Comparison of ENCODE assay signal across 9 cellular contexts in genomic region chr16:11613381-11614303, GRCh38. TPM values are rescaled to one million over a fixed set of nuclear protein-coding genes. Genes with fewer than 3 reads are reported as not detected.
A peak's percentile ranks its signal among the peaks of the same experiment; 100 is the strongest.
DNase-seq lines count a peak whose midpoint lies in the region; ATAC-seq, FAIRE-seq and TF ChIP-seq lines count a peak whose summit lies in the region.
"Had no signal": no experiment of that assay in that cellular context is flagged by ENCODE, and none has a peak within 500 bp of the region (broad histone marks: within the 10 kb centered on the region; RNA-seq: fewer than 3 reads in every experiment).

No MANE protein-coding gene starts in this region.

- CTCF ChIA-PET in GM10248 (lab: Yijun Ruan, JAX) (interaction anchor here (1.1 to 2.0 kb wide), 4 partner anchors 13 to 206 kb away, joined by 3 to 8 read pairs (median 4); no protein-coding TSS in a partner anchor), K562 (lab: Yijun Ruan, JAX; ENCODE audit: low intra/inter-chr PET ratio) (no interaction called here)

- intact Hi-C loops in K562 (cut with micrococcal nuclease): no loop called here

- TF ChIP-seq POLR2A in K562 (conservative IDR thresholded peaks at IDR 0.05) (no peak), H54 (IDR thresholded peaks at IDR 0.05; ENCODE audit: low read depth, low read length) (no peak)

- ATAC-seq in HG03571 (IDR thresholded peaks at IDR 0.05; ENCODE audit: unreplicated experiment): peak; percentile 39
- ATAC-seq in K562: peak; percentile 73
- ATAC-seq in GM19467 (IDR thresholded peaks at IDR 0.05; ENCODE audit: unreplicated experiment): no peak

- H3K9ac ChIP-seq in K562 (ENCODE audit: insufficient read depth in 1 of 2, low read depth in 2 of 2, low read length in 2 of 2) (peak overlapping the region; percentile 50 to 85; a peak in 3 of 4 replicates), mucosa of rectum (ENCODE audit: low read depth in 1 of 2, low read length in 2 of 2) (peak overlapping the region; percentile 52 to 56)

- TF ChIP-seq RAD21 in K562 (CRISPR knock-in tag; conservative IDR thresholded peaks at IDR 0.05 in 1 of 2, IDR thresholded peaks at IDR 0.05 in 1 of 2): peak; percentile 22 to 30; a peak in 1 of 4 replicates

- H3K9me1 ChIP-seq in K562 (ENCODE audit: control insufficient read depth, insufficient read depth, low read length): no peaks in the 10 kb centered on the region

- DNase-seq in GM10248 (ENCODE audit: extremely low spot score): peak; percentile 62
- DNase-seq in K562 (ENCODE audit: extremely low read depth in 1 of 4, low spot score in 3 of 4): peak; percentile 64 to 74 (median 66)
- DNase-seq in NCI-H1417 (lab: John Stamatoyannopoulos, UW): no peak
- DNase-seq in NCI-H1694 (lab: John Stamatoyannopoulos, UW): no peak
- DNase-seq in H54 (ENCODE audit: insufficient read length, low spot score): no peak
- DNase-seq: activated naive CD8-positive, alpha-beta T cell treated with anti-CD3 and anti-CD28 coated beads, Interleukin-2, amount 10 ng/mL, durations not matched to agents 7 days and 5 days had no signal

- WGBS in K562 (ENCODE audit: insufficient coverage, low coverage, missing lambda C conversion rate): 8% methylated on average over 19 of the region's 20 CpGs

- POLR2A ChIA-PET in GM10248 (lab: Yijun Ruan, JAX) (interaction anchor here (0.6 kb wide), 1 partner anchor 26 kb away, joined by 12 read pairs; no protein-coding TSS in a partner anchor), K562 (lab: Yijun Ruan, JAX) (interaction anchor here (1.1 kb wide), 1 partner anchor 8 kb away, joined by 3 read pairs; no protein-coding TSS in a partner anchor)

- TF ChIP-seq EP300 in K562 (IDR thresholded peaks at IDR 0.05; ENCODE audit: low read length): peak; percentile 98

- H4K20me1 ChIP-seq in K562 (replicated peaks; ENCODE audit: control insufficient read depth, insufficient read depth, low read length): no peaks in the 10 kb centered on the region

- H3K27ac ChIP-seq in K562 (ENCODE audit: extremely low read depth, low read depth, low read length): peak overlapping the region; percentile 79; the same call in 2 of the 3 replicates
- H3K27ac ChIP-seq in mucosa of rectum (ENCODE audit: low read depth in 2 of 2, low read length in 2 of 2): peak overlapping the region; percentile 81 to 87

- H3K79me2 ChIP-seq in K562 (ENCODE audit: control insufficient read depth, insufficient read depth, low read length): no peaks in the 10 kb centered on the region

- H3K36me3 ChIP-seq in K562 (ENCODE audit: control insufficient read depth, insufficient read depth, low read length) (no peaks in the 10 kb centered on the region), mucosa of rectum (ENCODE audit: control insufficient read depth in 2 of 2, insufficient read depth in 2 of 2, low read length in 2 of 2) (no peaks in the 10 kb centered on the region)

- H3K4me3 ChIP-seq in K562 (no peak overlapping the region), mucosa of rectum (ENCODE audit: low read length in 2 of 2) (peak overlapping the region; percentile 14 to 44)

- BruUV-seq in K562 (replicated peaks; lab: Mats Ljungman, UMichigan): no TSS peak

- H3K27me3 ChIP-seq in K562 (ENCODE audit: control insufficient read depth in 2 of 2, insufficient read depth in 2 of 2, low read length in 2 of 2) (no peaks in the 10 kb centered on the region), mucosa of rectum (ENCODE audit: control insufficient read depth in 2 of 2, insufficient read depth in 2 of 2, low read length in 2 of 2) (no peaks in the 10 kb centered on the region)

- TF ChIP-seq CTCF in GM10248 (IDR thresholded peaks at IDR 0.05; ENCODE audit: control extremely low read depth, extremely low read depth, low read depth, missing control alignments) (no peak), K562 (IDR thresholded peaks at IDR 0.05 in 2 of 3, conservative IDR thresholded peaks at IDR 0.05 in 1 of 3; ENCODE audit: insufficient read depth in 2 of 3, low read depth in 1 of 3, low read length in 3 of 3) (peak in 1 of 3 experiments; percentile 0; a peak in 1 of 6 replicates)

- peak overlapping the region; percentile 72 for H3K4me2 ChIP-seq in K562 (ENCODE audit: insufficient read depth, low read length)

- in situ Hi-C loops in K562 (cut with MboI): no loop called here

- FAIRE-seq in K562 (lab: Jason Lieb, UNC) (peak; percentile 81), H54 (lab: Jason Lieb, UNC) (no peak)

- H3K9me3 ChIP-seq in K562 (replicated peaks; ENCODE audit: control insufficient read depth, insufficient read depth, low read depth, low read length) (no peaks in the 10 kb centered on the region), mucosa of rectum (ENCODE audit: control insufficient read depth in 2 of 2, low read length in 2 of 2) (no peaks in the 10 kb centered on the region)

- peak overlapping the region; percentile 77 for H2AFZ ChIP-seq in K562 (ENCODE audit: low read depth, low read length)

- peaks cover 30 to 35% of the 10 kb centered on the region in 2 experiments for H3K4me1 ChIP-seq in K562 (replicated peaks in 1 of 2; ENCODE audit: control insufficient read depth in 2 of 2, insufficient read depth in 2 of 2, low read length in 2 of 2)
- peaks cover 20 to 26% of the 10 kb centered on the region in 2 donors for H3K4me1 ChIP-seq in mucosa of rectum (ENCODE audit: control insufficient read depth in 2 of 2, insufficient read depth in 2 of 2, low read length in 2 of 2)

TF ChIP-seq in K562, 482 proteins besides CTCF, POLR2A, EP300 and RAD21 (continues in another document):
- TF ChIP-seq ZNF766 (CRISPR knock-in tag; conservative IDR thresholded peaks at IDR 0.05) (peak; percentile 82), ZNF644 (tag; IDR thresholded peaks at IDR 0.05; ENCODE audit: low read depth) (peak; percentile 62; the same call in 1 of the 2 replicates), NCOA4 (IDR thresholded peaks at IDR 0.05; ENCODE audit: partially characterized antibody) (peak; percentile 65), FOXJ3 (CRISPR knock-in tag; IDR thresholded peaks at IDR 0.05) (peak; percentile 56; the same call in 1 of the 2 replicates), CHD2 (IDR thresholded peaks at IDR 0.05; ENCODE audit: low read depth, low read length) (no peak)

RNA-seq across cellular contexts. Expression of gene LITAF, which starts 26.9 kb away (rescaled TPM):
- 1.8 and 3.5 TPM in 2 replicates for total RNA-seq in K562 (2011; cell fraction: chromatin; rRNA removed; ENCODE audit: low replicate concordance)
- 1.3 and 2.8 TPM in 2 replicates for total RNA-seq in K562 (2011; cell fraction: nucleolus; rRNA removed)
- total RNA-seq in K562 (2011; cell fraction: nucleoplasm; rRNA removed): 1.2 and 3.2 TPM in 2 replicates
- total RNA-seq in K562 (2014; rRNA removed): 4.1 and 6.2 TPM in 2 replicates
- 7.5 and 10.0 TPM in 2 replicates for total RNA-seq in K562 (2014; rRNA removed; fragmentation: Illumina TruSeq; extraction: Trizol)
- 11.1 and 11.9 TPM in 2 replicates for total RNA-seq in K562 (2015; rRNA removed; fragmentation: Illumina TruSeq; extraction: Trizol)
- 10.8 and 13.9 TPM in 2 replicates for total RNA-seq in K562 (2021)
- 4.4 and 7.8 TPM in 2 replicates for polyA plus RNA-seq in K562 (2011; rRNA removed)
- 15.6 and 16.4 TPM in 2 replicates for polyA plus RNA-seq in K562 (2011; cell fraction: cytosol; rRNA removed)
- 4.4 and 4.7 TPM in 2 replicates for polyA plus RNA-seq in K562 (2011; cell fraction: nucleus; rRNA removed)
- 14.5 and 40.7 TPM in 2 replicates for polyA plus RNA-seq in K562 (2012)
- 14.1 and 14.8 TPM in 2 replicates for polyA plus RNA-seq in K562 (2014; fragmentation: Illumina TruSeq; extraction: Trizol)
- 10 to 100 TPM; 14.9 to 17.8 TPM for polyA plus RNA-seq in K562 (2014; fragmentation: Nextera tagmentation; extraction: Ambion mirVana)
- polyA plus RNA-seq in K562 (2014; rRNA removed): 4.9 and 6.8 TPM in 2 replicates
- polyA minus RNA-seq in K562 (2011; rRNA and poly(A)+ RNA removed): 2.9 and 3.1 TPM in 2 replicates
- 2.1 and 4.6 TPM in 2 replicates for polyA minus RNA-seq in K562 (2011; cell fraction: cytosol; rRNA and poly(A)+ RNA removed)
- polyA minus RNA-seq in K562 (2011; cell fraction: nucleus; rRNA and poly(A)+ RNA removed): 1.2 and 2.2 TPM in 2 replicates

RNA-seq across cellular contexts. Expression of gene SNN, which starts 54.6 kb away (rescaled TPM):
- total RNA-seq in K562 (2011; cell fraction: chromatin; rRNA removed; ENCODE audit: low replicate concordance): 0.81 and 2.2 TPM in 2 replicates
- total RNA-seq in K562 (2011; cell fraction: nucleolus; rRNA removed): 1.7 and 2.0 TPM in 2 replicates
- total RNA-seq in K562 (2011; cell fraction: nucleoplasm; rRNA removed): 1.8 and 2.4 TPM in 2 replicates
- total RNA-seq in K562 (2014; rRNA removed) (1.4 and 2.4 TPM in 2 replicates), K562 (2014; rRNA removed; fragmentation: Illumina TruSeq; extraction: Trizol) (1.5 and 1.6 TPM in 2 replicates), K562 (2015; rRNA removed; fragmentation: Illumina TruSeq; extraction: Trizol) (2.8 and 3.0 TPM in 2 replicates), K562 (2021) (2.0 and 2.9 TPM in 2 replicates)
- polyA plus RNA-seq in K562 (2011; rRNA removed) (2.2 and 2.3 TPM in 2 replicates), K562 (2014; fragmentation: Illumina TruSeq; extraction: Trizol) (1.9 and 2.6 TPM in 2 replicates), K562 (2014; fragmentation: Nextera tagmentation; extraction: Ambion mirVana) (under 1 TPM; 0.07 to 0.22 TPM), K562 (2014; rRNA removed) (1.9 and 2.5 TPM in 2 replicates)
- 2.3 and 2.9 TPM in 2 replicates for polyA plus RNA-seq in K562 (2011; cell fraction: cytosol; rRNA removed)
- 1.2 and 2.1 TPM in 2 replicates for polyA plus RNA-seq in K562 (2011; cell fraction: nucleus; rRNA removed)
- 3.0 and 3.7 TPM in 2 replicates for polyA plus RNA-seq in K562 (2012)
- polyA minus RNA-seq in K562 (2011; rRNA and poly(A)+ RNA removed): 1.4 TPM in 2 replicates
- 0.67 and 1.7 TPM in 2 replicates for polyA minus RNA-seq in K562 (2011; cell fraction: cytosol; rRNA and poly(A)+ RNA removed)
- 0.94 and 2.0 TPM in 2 replicates for polyA minus RNA-seq in K562 (2011; cell fraction: nucleus; rRNA and poly(A)+ RNA removed)

Comparison
In these comparisons a context has a peak if more than half of its experiments do, and no peak if none do; other contexts are left out.
1. DNase-seq: peak in GM10248 (single experiment) and K562 (4 of 4); none in NCI-H1417 (0 of 3), NCI-H1694 (single experiment) and H54 (single experiment).